Comparison of ENCODE assay signal across 1 cellular context in genomic region chr12:122871851-122872785, GRCh38.
TF ChIP-seq lines count a peak whose summit lies in the region.

No MANE protein-coding gene starts in this region.

TF ChIP-seq in HEK293, 187 proteins besides CTCF, POLR2A, EP300 and RAD21 (continued from another document):
- TF ChIP-seq ZIC2 (tag by site-specific recombination; IDR thresholded peaks at IDR 0.05), result peak; percentile 56
- TF ChIP-seq ZFHX2 (tag by site-specific recombination; conservative IDR thresholded peaks at IDR 0.05), result no peak
- TF ChIP-seq ZNF341 (tag by site-specific recombination; IDR thresholded peaks at IDR 0.05; ENCODE audit: low read depth), result peak; percentile 70; the same call in 1 of the 2 replicates
- peak; percentile 35; the same call in 1 of the 2 replicates for TF ChIP-seq ZBTB17 (tag by site-specific recombination; IDR thresholded peaks at IDR 0.05)
- TF ChIP-seq YY2 (tag by site-specific recombination; IDR thresholded peaks at IDR 0.05), result no peak
